In genomic region chr17:43908111-43908721, GRCh38 we compare ENCODE assay signal across 9 cellular contexts. TPM values are rescaled to one million over a fixed set of nuclear protein-coding genes. Genes with fewer than 3 reads are reported as not detected.
A peak's percentile ranks its signal among the peaks of the same experiment; 100 is the strongest.
DNase-seq lines count a peak whose midpoint lies in the region; ATAC-seq and TF ChIP-seq lines count a peak whose summit lies in the region.
"Had no signal": no experiment of that assay in that cellular context is flagged by ENCODE, and none has a peak within 500 bp of the region (broad histone marks: within the 10 kb centered on the region; RNA-seq: fewer than 3 reads in every experiment).

No MANE protein-coding gene starts in this region.

- no peak overlapping the region for H3K27ac Mint-ChIP-seq in activated CD4-positive, alpha-beta memory T cell treated with anti-CD3 and anti-CD28 coated beads, Interleukin-2, amount 10 ng/mL, durations not matched to agents 7 days and 5 days
- H3K27ac Mint-ChIP-seq: stimulated activated naive CD8-positive, alpha-beta T cell treated with anti-CD3 and anti-CD28 coated beads, Interleukin-15, Interleukin-2, amounts not matched to agents 100 ng/mL and 50 ng/mL, for 24 hours had no signal

- H3K27me3 ChIP-seq in lower lobe of right lung (ENCODE audit: low read depth) = peaks cover 54% of the 10 kb centered on the region

- H3K4me3 Mint-ChIP-seq in activated CD4-positive, alpha-beta memory T cell treated with anti-CD3 and anti-CD28 coated beads, Interleukin-2, amount 10 ng/mL, durations not matched to agents 7 days and 5 days = no peak overlapping the region

- intact Hi-C loops in lower lobe of right lung (cut with DNase I) = no loop called here

- H3K36me3 ChIP-seq in lower lobe of right lung = no peaks in the 10 kb centered on the region

- H3K36me3 Mint-ChIP-seq in activated CD4-positive, alpha-beta memory T cell treated with anti-CD3 and anti-CD28 coated beads, Interleukin-2, amount 10 ng/mL, durations not matched to agents 7 days and 5 days (ENCODE audit: low read depth) = no peaks in the 10 kb centered on the region

- no peaks in the 10 kb centered on the region for H3K9me3 Mint-ChIP-seq in activated CD4-positive, alpha-beta memory T cell treated with anti-CD3 and anti-CD28 coated beads, Interleukin-2, amount 10 ng/mL, durations not matched to agents 7 days and 5 days
- H3K9me3 Mint-ChIP-seq: stimulated activated naive CD8-positive, alpha-beta T cell treated with anti-CD3 and anti-CD28 coated beads, Interleukin-15, Interleukin-2, amounts not matched to agents 100 ng/mL and 50 ng/mL, for 24 hours had no signal

- peaks cover 9% of the 10 kb centered on the region for H3K4me1 Mint-ChIP-seq in activated CD4-positive, alpha-beta memory T cell treated with anti-CD3 and anti-CD28 coated beads, Interleukin-2, amount 10 ng/mL, durations not matched to agents 7 days and 5 days

- peaks cover 56% of the 10 kb centered on the region for H3K27me3 Mint-ChIP-seq in activated CD4-positive, alpha-beta memory T cell treated with anti-CD3 and anti-CD28 coated beads, Interleukin-2, amount 10 ng/mL, durations not matched to agents 7 days and 5 days

- H3K4me3 ChIP-seq in lower lobe of right lung = peak overlapping the region; percentile 60

- no peak for TF ChIP-seq CTCF in lower lobe of right lung (IDR thresholded peaks at IDR 0.05)

- POLR2A ChIA-PET in activated CD4-positive, alpha-beta memory T cell treated with anti-CD3 and anti-CD28 coated beads, Interleukin-2, amount 10 ng/mL, durations not matched to agents 7 days and 5 days (lab: Charles Lee) = interaction anchor here (1.0 kb wide), 1 partner anchor 97 kb away, joined by 4 read pairs; the partner anchor contains the start of gene NAGS

- ATAC-seq in lower lobe of right lung (peak; percentile 51 to 63), GM21717 (IDR thresholded peaks at IDR 0.05; ENCODE audit: unreplicated experiment) (no peak), GM21529 (IDR thresholded peaks at IDR 0.05; ENCODE audit: unreplicated experiment) (no peak)

- CTCF ChIA-PET in activated CD4-positive, alpha-beta memory T cell treated with anti-CD3 and anti-CD28 coated beads, Interleukin-2, amount 10 ng/mL, durations not matched to agents 7 days and 5 days (lab: Charles Lee) = interaction anchor here (1.1 to 4.5 kb wide), 5 partner anchors 9 to 135 kb away, joined by 3 to 25 read pairs (median 4); partner anchors contain the start of gene PPY

- DNase-seq in DMS114 treated with DMSO at 0.1 percent for 48 hours (lab: John Stamatoyannopoulos, UW; ENCODE audit: unreplicated experiment) (peak; percentile 75), NCI-H2227 (lab: John Stamatoyannopoulos, UW; ENCODE audit: unreplicated experiment) (peak; percentile 86), lower lobe of right lung (peak; percentile 53)
- DNase-seq in activated CD4-positive, alpha-beta memory T cell treated with anti-CD3 and anti-CD28 coated beads, Interleukin-2, amount 10 ng/mL, durations not matched to agents 7 days and 5 days = peak; percentile 43
- DNase-seq in effector CD4-positive, alpha-beta T cell = peak; percentile 20
- DNase-seq in stimulated activated CD8-positive, alpha-beta memory T cell treated with anti-CD3 and anti-CD28 coated beads, Interleukin-12 subunit alpha, Interleukin-12 subunit beta, amount 100 ng/mL, for 4 hours (ENCODE audit: low read depth) = peak; percentile 24

- H3K9me3 ChIP-seq in lower lobe of right lung = no peaks in the 10 kb centered on the region

- H3K4me1 ChIP-seq in lower lobe of right lung = peaks cover 28% of the 10 kb centered on the region

- no peak overlapping the region for H3K27ac ChIP-seq in lower lobe of right lung

RNA-seq across cellular contexts. Expression of gene MPP2, which starts 0.9 kb away (rescaled TPM):
- under 1 TPM; 0.48 to 0.65 TPM for total RNA-seq in activated CD4-positive, alpha-beta memory T cell treated with anti-CD3 and anti-CD28 coated beads, Interleukin-2, amount 10 ng/mL, durations not matched to agents 7 days and 5 days
- total RNA-seq in lower lobe of right lung = 0.62 TPM

RNA-seq across cellular contexts. Expression of gene PPY, which starts 34.1 kb away (rescaled TPM):
- total RNA-seq in activated CD4-positive, alpha-beta memory T cell treated with anti-CD3 and anti-CD28 coated beads, Interleukin-2, amount 10 ng/mL, durations not matched to agents 7 days and 5 days = not detected
- not detected for total RNA-seq in lower lobe of right lung

RNA-seq across cellular contexts. Expression of gene PYY, which starts 45.5 kb away (rescaled TPM):
- not detected for total RNA-seq in activated CD4-positive, alpha-beta memory T cell treated with anti-CD3 and anti-CD28 coated beads, Interleukin-2, amount 10 ng/mL, durations not matched to agents 7 days and 5 days
- total RNA-seq in lower lobe of right lung = not detected

Comparison
In these comparisons a context has a peak if more than half of its experiments do, and no peak if none do; other contexts are left out.
1. DNase-seq: peak in every context shown above with its lines; median percentile 86 in NCI-H2227; 75 in DMS114 treated with DMSO at 0.1 percent for 48 hours; 53 in lower lobe of right lung; 43 in activated CD4-positive, alpha-beta memory T cell treated with anti-CD3 and anti-CD28 coated beads, Interleukin-2, amount 10 ng/mL, durations not matched to agents 7 days and 5 days; 24 in stimulated activated CD8-positive, alpha-beta memory T cell treated with anti-CD3 and anti-CD28 coated beads, Interleukin-12 subunit alpha, Interleukin-12 subunit beta, amount 100 ng/mL, for 4 hours; 20 in effector CD4-positive, alpha-beta T cell.
2. ATAC-seq: peak in lower lobe of right lung (2 of 2); none in GM21717 (single experiment) and GM21529 (single experiment).